22 cellular contexts compared by ENCODE assay signal in the genomic region with DNA sequence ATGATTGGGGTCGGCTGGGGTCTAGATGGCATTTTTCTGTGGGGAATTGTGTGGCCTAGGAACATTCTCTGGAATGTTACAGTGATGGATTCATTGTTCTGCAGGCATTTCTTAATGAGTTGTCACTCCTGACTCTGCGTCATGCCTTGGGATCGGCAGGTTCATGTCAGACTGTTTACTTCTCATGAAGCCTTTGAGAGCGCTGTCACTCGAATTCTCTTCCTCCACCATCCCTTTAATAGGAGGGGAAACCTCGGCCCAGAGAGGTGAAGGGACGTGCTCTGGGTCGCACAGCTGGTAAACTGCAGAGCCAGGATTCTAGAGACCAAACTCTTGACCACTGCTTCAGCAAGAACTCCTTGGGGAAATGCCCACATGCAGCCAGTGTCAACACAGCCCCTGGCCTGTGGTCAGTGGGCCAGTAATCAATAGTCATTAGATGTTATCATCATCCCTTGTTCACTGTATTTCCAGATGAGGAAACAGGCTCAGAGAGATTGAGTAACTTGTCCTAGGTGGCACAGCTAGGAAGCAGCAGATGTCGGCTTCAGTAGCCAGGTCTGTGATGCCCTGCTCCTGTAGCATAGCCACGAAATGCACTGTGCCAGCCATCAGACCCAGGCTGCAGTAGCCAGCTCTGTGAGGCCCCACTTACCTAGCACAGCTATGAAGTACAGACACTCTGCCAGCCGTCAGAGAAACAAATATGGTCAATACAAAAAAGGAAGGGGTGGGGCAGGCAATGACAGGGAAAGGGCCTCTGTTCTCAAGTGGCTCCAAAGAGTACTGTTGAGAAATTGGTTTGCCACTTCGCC.
DNase-seq lines count a peak whose midpoint lies in the region; ATAC-seq and TF ChIP-seq lines count a peak whose summit lies in the region.
"Had no signal": no experiment of that assay in that cellular context is flagged by ENCODE, and none has a peak within 500 bp of the region (broad histone marks: within the 10 kb centered on the region; RNA-seq: fewer than 3 reads in every experiment).

No MANE protein-coding gene starts in this region.

- H3K9me3 ChIP-seq in SU-DHL-6 (ENCODE audit: insufficient read depth, low read length) (no peaks in the 10 kb centered on the region), left lung (no peaks in the 10 kb centered on the region), Caco-2 (no peaks in the 10 kb centered on the region)
- H3K9me3 ChIP-seq: BE2C, heart right ventricle, MG63, tibial artery had no signal

- peak overlapping the region; percentile 9; the same call in 1 of the 2 replicates for H3K9ac ChIP-seq in SU-DHL-6 (ENCODE audit: low read length)

- BruUV-seq in Caco-2 (replicated peaks; lab: Mats Ljungman, UMichigan), result no TSS peak

- H3K27ac Mint-ChIP-seq in stimulated activated naive B cell treated with anti-CD40 and anti-IgM and Interleukin-4, amounts not matched to agents 10 μg/mL and 1 μg/mL and 100 μg/mL, for 72 hours, result peak overlapping the region; percentile 37
- no peak overlapping the region for H3K27ac Mint-ChIP-seq in Caco-2 (ENCODE audit: unreplicated experiment)
- H3K27ac Mint-ChIP-seq: activated CD8-positive, alpha-beta memory T cell treated with anti-CD3 and anti-CD28 coated beads, Interleukin-2, amount 10 ng/mL, durations not matched to agents 7 days and 5 days; natural killer cell treated with Interleukin-12 subunit alpha and Interleukin-12 subunit beta and Interleukin-15 and Interleukin-18, amount 100 ng/mL, for 72 hours had no signal

- CTCF ChIA-PET in Caco-2 (lab: Charles Lee), result no interaction called here

- H3K4me1 Mint-ChIP-seq in stimulated activated naive B cell treated with anti-CD40 and anti-IgM and Interleukin-4, amounts not matched to agents 10 μg/mL and 1 μg/mL and 100 μg/mL, for 72 hours, result peaks cover 71 to 90% of the 10 kb centered on the region in 2 donors
- H3K4me1 Mint-ChIP-seq in Caco-2 (ENCODE audit: low read depth, unreplicated experiment), result no peaks in the 10 kb centered on the region

- POLR2A ChIA-PET in Caco-2 (lab: Charles Lee), result no interaction called here

- no peak overlapping the region for H2AFZ ChIP-seq in SU-DHL-6 (ENCODE audit: low read depth, low read length, severe bottlenecking)

- peak overlapping the region; percentile 40 for H3K4me2 ChIP-seq in SU-DHL-6 (ENCODE audit: low read depth, low read length, poor library complexity, severe bottlenecking)

- H3K9me2 ChIP-seq in SU-DHL-6 (replicated peaks; ENCODE audit: insufficient read depth, low read length), result no peaks in the 10 kb centered on the region

- H3K27ac ChIP-seq in SU-DHL-6 (ENCODE audit: low read depth, low read length) (peak overlapping the region; percentile 80), left lung (no peak overlapping the region)
- H3K27ac ChIP-seq: heart right ventricle, tibial artery had no signal

- DNase-seq in NCI-H187 treated with DMSO at 0.1 percent for 48 hours (lab: John Stamatoyannopoulos, UW) (peak; percentile 49), NCI-H187 (lab: John Stamatoyannopoulos, UW) (no peak), left lung (no peak), Caco-2 (no peak)
- DNase-seq in stimulated activated naive B cell treated with anti-CD40 and anti-IgM and Interleukin-4, amounts not matched to agents 10 μg/mL and 1 μg/mL and 100 μg/mL, for 72 hours, result no peak
- DNase-seq: 8988T; activated CD8-positive, alpha-beta memory T cell treated with anti-CD3 and anti-CD28 coated beads, Interleukin-2, amount 10 ng/mL, durations not matched to agents 7 days and 5 days; activated effector memory CD4-positive, alpha-beta T cell treated with anti-CD3 and anti-CD28 coated beads, Interleukin-2, amount 50 U/mL, for 16 hours; BE2C; GOT3; heart right ventricle; MG63; NCI-H1436 treated with DMSO at 0.1 percent for 48 hours; stimulated activated CD4-positive, alpha-beta T cell treated with anti-CD3 and anti-CD28 coated beads, Interleukin-12 subunit alpha, Interleukin-12 subunit beta, amount 100 ng/mL, for 4 hours; tibial artery had no signal

- ATAC-seq in left lung, result peak; percentile 82
- ATAC-seq in stimulated activated naive B cell treated with anti-CD40 and anti-IgM and Interleukin-4, amounts not matched to agents 10 μg/mL and 1 μg/mL and 100 μg/mL, for 72 hours (replicated peaks), result no peak
- no peak for ATAC-seq in SK-N-SH treated with all-trans-retinoic acid at 6 μM for 48 hours
- ATAC-seq in HG02588 (IDR thresholded peaks at IDR 0.05; ENCODE audit: unreplicated experiment), result no peak
- ATAC-seq: activated CD4-positive, CD25-positive, alpha-beta regulatory T cell treated with anti-CD3 and anti-CD28 coated beads, Interleukin-2, amount 50 U/mL, for 24 hours; activated CD8-positive, alpha-beta memory T cell treated with anti-CD3 and anti-CD28 coated beads, Interleukin-2, amount 10 ng/mL, durations not matched to agents 7 days and 5 days; natural killer cell treated with Interleukin-12 subunit alpha and Interleukin-12 subunit beta and Interleukin-15 and Interleukin-18, amount 100 ng/mL, for 72 hours; Right ventricle myocardium inferior had no signal

- H3K36me3 Mint-ChIP-seq in stimulated activated naive B cell treated with anti-CD40 and anti-IgM and Interleukin-4, amounts not matched to agents 10 μg/mL and 1 μg/mL and 100 μg/mL, for 72 hours, result peaks cover 19 to 48% of the 10 kb centered on the region in 2 donors
- no peaks in the 10 kb centered on the region for H3K36me3 Mint-ChIP-seq in Caco-2 (ENCODE audit: insufficient read depth, unreplicated experiment)
- H3K36me3 Mint-ChIP-seq: natural killer cell treated with Interleukin-12 subunit alpha and Interleukin-12 subunit beta and Interleukin-15 and Interleukin-18, amount 100 ng/mL, for 72 hours had no signal

- no peaks in the 10 kb centered on the region for H3K79me2 ChIP-seq in SU-DHL-6 (ENCODE audit: insufficient read depth, low read length)

- H3K4me3 Mint-ChIP-seq in stimulated activated naive B cell treated with anti-CD40 and anti-IgM and Interleukin-4, amounts not matched to agents 10 μg/mL and 1 μg/mL and 100 μg/mL, for 72 hours, result no peak overlapping the region
- no peak overlapping the region for H3K4me3 Mint-ChIP-seq in Caco-2 (ENCODE audit: unreplicated experiment)
- H3K4me3 Mint-ChIP-seq: activated CD8-positive, alpha-beta memory T cell treated with anti-CD3 and anti-CD28 coated beads, Interleukin-2, amount 10 ng/mL, durations not matched to agents 7 days and 5 days; central memory CD8-positive, alpha-beta T cell; natural killer cell treated with Interleukin-12 subunit alpha and Interleukin-12 subunit beta and Interleukin-15 and Interleukin-18, amount 100 ng/mL, for 72 hours had no signal

- H3K4me3 ChIP-seq in SU-DHL-6 (ENCODE audit: insufficient read depth, low read length, poor library complexity, severe bottlenecking), result no peak overlapping the region
- H3K4me3 ChIP-seq in left lung, result no peak overlapping the region
- no peak overlapping the region for H3K4me3 ChIP-seq in Caco-2 (ENCODE audit: low read depth, low read length)
- H3K4me3 ChIP-seq: heart right ventricle, MG63, tibial artery had no signal

- TF ChIP-seq CTCF in SU-DHL-6 (IDR thresholded peaks at IDR 0.05; ENCODE audit: insufficient read depth, low read length, poor library complexity, severe bottlenecking), result no peak
- no peak for TF ChIP-seq CTCF in left lung (IDR thresholded peaks at IDR 0.05)
- no peak for TF ChIP-seq CTCF in Caco-2 (IDR thresholded peaks at IDR 0.05; ENCODE audit: insufficient read depth in 1 of 2, low read depth in 1 of 2, low read length in 1 of 2, severe bottlenecking in 1 of 2, unreplicated experiment in 1 of 2)

- H4K20me1 ChIP-seq in SU-DHL-6 (ENCODE audit: low read depth, low read length), result no peaks in the 10 kb centered on the region

- intact Hi-C loops in left lung (cut with DNase I), result no loop called here
- intact Hi-C loops in Caco-2 (cut with micrococcal nuclease; ENCODE audit: unreplicated experiment), result no loop called here

- no peaks in the 10 kb centered on the region for H3K27me3 ChIP-seq in SU-DHL-6 (ENCODE audit: low read length)
- no peaks in the 10 kb centered on the region for H3K27me3 ChIP-seq in left lung
- H3K27me3 ChIP-seq in Caco-2 (replicated peaks; ENCODE audit: control insufficient read depth, insufficient read depth, low read length), result no peaks in the 10 kb centered on the region
- H3K27me3 ChIP-seq: BE2C, heart right ventricle, MG63, tibial artery had no signal

- H3K4me1 ChIP-seq in left lung (peaks cover 0 to 8% of the 10 kb centered on the region in 2 donors), Caco-2 (no peaks in the 10 kb centered on the region)
- H3K4me1 ChIP-seq: BE2C had no signal

- no peaks in the 10 kb centered on the region for H3K36me3 ChIP-seq in SU-DHL-6 (ENCODE audit: low read length)
- no peaks in the 10 kb centered on the region for H3K36me3 ChIP-seq in left lung
- H3K36me3 ChIP-seq in Caco-2 (ENCODE audit: control insufficient read depth, insufficient read depth, low read length), result no peaks in the 10 kb centered on the region
- H3K36me3 ChIP-seq: BE2C, heart right ventricle, MG63, tibial artery had no signal

- H3F3A ChIP-seq in SU-DHL-6 (ENCODE audit: insufficient read depth), result no peaks in the 10 kb centered on the region

- H3K9me3 Mint-ChIP-seq in stimulated activated naive B cell treated with anti-CD40 and anti-IgM and Interleukin-4, amounts not matched to agents 10 μg/mL and 1 μg/mL and 100 μg/mL, for 72 hours, result no peaks in the 10 kb centered on the region
- H3K9me3 Mint-ChIP-seq in Caco-2 (ENCODE audit: unreplicated experiment), result no peaks in the 10 kb centered on the region
- H3K9me3 Mint-ChIP-seq: central memory CD8-positive, alpha-beta T cell; natural killer cell treated with Interleukin-12 subunit alpha and Interleukin-12 subunit beta and Interleukin-15 and Interleukin-18, amount 100 ng/mL, for 72 hours had no signal

- H3K27me3 Mint-ChIP-seq in stimulated activated naive B cell treated with anti-CD40 and anti-IgM and Interleukin-4, amounts not matched to agents 10 μg/mL and 1 μg/mL and 100 μg/mL, for 72 hours, result no peaks in the 10 kb centered on the region
- no peaks in the 10 kb centered on the region for H3K27me3 Mint-ChIP-seq in Caco-2 (ENCODE audit: insufficient read depth, unreplicated experiment)
- H3K27me3 Mint-ChIP-seq: activated CD8-positive, alpha-beta memory T cell treated with anti-CD3 and anti-CD28 coated beads, Interleukin-2, amount 10 ng/mL, durations not matched to agents 7 days and 5 days; central memory CD8-positive, alpha-beta T cell; natural killer cell treated with Interleukin-12 subunit alpha and Interleukin-12 subunit beta and Interleukin-15 and Interleukin-18, amount 100 ng/mL, for 72 hours had no signal

TF ChIP-seq in SK-N-SH treated with all-trans-retinoic acid at 6 μM for 48 hours, 23 proteins besides CTCF, POLR2A, EP300 and RAD21 (continues in another document):
- no peak for TF ChIP-seq RARB (CRISPR knock-in tag; IDR thresholded peaks at IDR 0.05)
